ENCODE assay signal across 1 cellular context in the genomic region with DNA sequence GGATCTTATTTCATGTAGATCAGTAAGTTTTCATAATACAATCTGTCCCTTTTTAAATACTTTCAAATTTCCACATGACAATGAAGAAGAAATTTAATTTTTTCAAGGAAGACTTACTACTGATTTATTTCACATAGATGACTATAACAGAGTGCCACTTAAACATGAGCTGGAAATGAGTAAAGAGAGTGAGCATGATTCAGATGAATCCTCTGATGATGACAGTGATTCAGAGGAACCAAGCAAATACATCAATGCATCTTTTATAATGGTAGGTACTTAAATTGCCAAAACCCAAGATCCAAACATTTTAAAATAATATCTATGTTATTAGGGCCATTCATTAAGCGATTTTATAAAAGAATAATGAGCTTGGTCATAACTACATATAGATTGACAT.
TF ChIP-seq lines count a peak whose summit lies in the region.

No MANE protein-coding gene starts in this region.

TF ChIP-seq in WTC11, 78 proteins besides CTCF, POLR2A, EP300 and RAD21 (continued from another document):
- TF ChIP-seq ZNF281 (CRISPR knock-in tag; IDR thresholded peaks at IDR 0.05), result no peak
